10 cellular contexts compared by ENCODE assay signal in the genomic region with DNA sequence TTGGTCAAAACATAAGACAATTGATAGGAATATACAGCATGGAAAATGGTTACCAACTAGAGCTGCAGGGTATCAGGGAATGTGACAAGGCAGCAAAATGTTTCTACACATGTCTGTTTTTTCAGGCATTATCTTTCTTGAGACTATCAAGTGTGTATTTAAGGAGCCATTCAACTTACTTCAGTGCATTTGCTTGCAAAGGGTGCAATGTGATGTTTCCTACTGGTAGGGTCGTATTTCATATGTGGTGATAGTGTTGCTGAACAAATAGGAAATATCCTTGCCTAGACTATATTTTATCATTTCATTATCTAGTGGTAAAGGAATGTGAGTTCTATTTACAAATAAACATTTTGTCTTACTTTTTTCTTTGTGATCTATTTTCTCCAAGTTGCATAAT. TPM values are rescaled to one million over a fixed set of nuclear protein-coding genes. Genes with fewer than 3 reads are reported as not detected.
DNase-seq lines count a peak whose midpoint lies in the region; ATAC-seq, FAIRE-seq and TF ChIP-seq lines count a peak whose summit lies in the region.
"Had no signal": no experiment of that assay in that cellular context is flagged by ENCODE, and none has a peak within 500 bp of the region (broad histone marks: within the 10 kb centered on the region; RNA-seq: fewer than 3 reads in every experiment).

No MANE protein-coding gene starts in this region.

- peak overlapping the region; percentile 92 for H3K27ac ChIP-seq in naive thymus-derived CD4-positive, alpha-beta T cell (ENCODE audit: low read depth, low read length)
- no peak overlapping the region for H3K27ac ChIP-seq in foreskin keratinocyte

- CTCF ChIA-PET in naive thymus-derived CD4-positive, alpha-beta T cell (lab: Charles Lee), result interaction anchor here (0.5 to 3.4 kb wide), 13 partner anchors 9 to 364 kb away, joined by 3 to 36 read pairs (median 4); no protein-coding TSS in a partner anchor

- no peak for TF ChIP-seq CTCF in foreskin keratinocyte (conservative IDR thresholded peaks at IDR 0.05)

- H3K36me3 ChIP-seq in naive thymus-derived CD4-positive, alpha-beta T cell (ENCODE audit: control insufficient read depth in 2 of 3, insufficient read depth in 3 of 3, low read length in 3 of 3), result no peaks in the 10 kb centered on the region

- no peaks in the 10 kb centered on the region for H3K27me3 Mint-ChIP-seq in activated T-helper 17 cell treated with anti-CD3 and anti-CD28 coated beads, Interleukin-2, amount 50 U/mL, for 72 hours
- peaks cover 0 to 2% (median 0%) of the 10 kb centered on the region in 5 donors for H3K27me3 Mint-ChIP-seq in naive thymus-derived CD4-positive, alpha-beta T cell

- no peaks in the 10 kb centered on the region for H3K27me3 ChIP-seq in naive thymus-derived CD4-positive, alpha-beta T cell (ENCODE audit: control insufficient read depth in 2 of 2, insufficient read depth in 2 of 2, low read length in 2 of 2)
- H3K27me3 ChIP-seq in foreskin keratinocyte, result no peaks in the 10 kb centered on the region

- H3K9me3 ChIP-seq in naive thymus-derived CD4-positive, alpha-beta T cell (ENCODE audit: control insufficient read depth in 2 of 3, low read length in 3 of 3), result no peaks in the 10 kb centered on the region

- H3K4me3 Mint-ChIP-seq in activated T-helper 17 cell treated with anti-CD3 and anti-CD28 coated beads, Interleukin-2, amount 50 U/mL, for 72 hours, result peak overlapping the region; percentile 80
- peak overlapping the region; percentile 12 to 87 (median 78) for H3K4me3 Mint-ChIP-seq in naive thymus-derived CD4-positive, alpha-beta T cell

- peak overlapping the region; percentile 38 for H3K4me3 ChIP-seq in naive thymus-derived CD4-positive, alpha-beta T cell (ENCODE audit: low read length)

- FAIRE-seq in GM19239 (lab: Jason Lieb, UNC), result peak; percentile 21

- H3K27ac Mint-ChIP-seq in activated T-helper 17 cell treated with anti-CD3 and anti-CD28 coated beads, Interleukin-2, amount 50 U/mL, for 72 hours, result peak overlapping the region; percentile 95
- peak overlapping the region; percentile 90 to 99 (median 98) for H3K27ac Mint-ChIP-seq in naive thymus-derived CD4-positive, alpha-beta T cell

- DNase-seq in GM19239 (ENCODE audit: insufficient read length, low spot score), result no peak
- peak; percentile 4 for DNase-seq in NCI-H1105 (lab: John Stamatoyannopoulos, UW)
- DNase-seq in naive thymus-derived CD4-positive, alpha-beta T cell, result peak in 3 of 9 donors; percentile 31 to 37 (median 34)
- DNase-seq in stimulated activated CD4-positive, alpha-beta T cell treated with anti-CD3 and anti-CD28 coated beads, Interleukin-1b, Interleukin-23, amount 100 ng/mL, for 48 hours, result no peak
- DNase-seq in foreskin keratinocyte, result no peak

- intact Hi-C loops in naive thymus-derived CD4-positive, alpha-beta T cell (cut with micrococcal nuclease), result loop anchor here (1.0 to 10.0 kb wide), 7 partner anchors 12 to 1156 kb away; a partner anchor contains a TSS

- peaks cover 88 to 91% of the 10 kb centered on the region in 2 donors for H3K4me1 ChIP-seq in naive thymus-derived CD4-positive, alpha-beta T cell (ENCODE audit: control insufficient read depth in 2 of 2, insufficient read depth in 2 of 2, low read length in 2 of 2)
- no peaks in the 10 kb centered on the region for H3K4me1 ChIP-seq in foreskin keratinocyte

- peaks cover 88% of the 10 kb centered on the region for H3K36me3 Mint-ChIP-seq in activated T-helper 17 cell treated with anti-CD3 and anti-CD28 coated beads, Interleukin-2, amount 50 U/mL, for 72 hours (ENCODE audit: low read depth)
- peaks cover 0 to 31% (median 11%) of the 10 kb centered on the region in 5 donors for H3K36me3 Mint-ChIP-seq in naive thymus-derived CD4-positive, alpha-beta T cell

- H3K9me3 Mint-ChIP-seq in activated T-helper 17 cell treated with anti-CD3 and anti-CD28 coated beads, Interleukin-2, amount 50 U/mL, for 72 hours, result no peaks in the 10 kb centered on the region
- no peaks in the 10 kb centered on the region for H3K9me3 Mint-ChIP-seq in naive thymus-derived CD4-positive, alpha-beta T cell

- no peak for ATAC-seq in activated T-helper 17 cell treated with anti-CD3 and anti-CD28 coated beads, Interleukin-2, amount 50 U/mL, for 72 hours (replicated peaks)
- no peak for ATAC-seq in naive thymus-derived CD4-positive, alpha-beta T cell
- no peak for ATAC-seq in HG02973 (IDR thresholded peaks at IDR 0.05; ENCODE audit: unreplicated experiment)
- ATAC-seq in HG02610 (IDR thresholded peaks at IDR 0.05; ENCODE audit: unreplicated experiment), result no peak
- ATAC-seq in foreskin keratinocyte, result no peak

- POLR2A ChIA-PET in naive thymus-derived CD4-positive, alpha-beta T cell (lab: Charles Lee), result interaction anchor here (0.6 to 10.3 kb wide), 23 partner anchors 9 to 906 kb away, joined by 3 to 143 read pairs (median 9); a partner anchor contains a TSS

- H3K4me1 Mint-ChIP-seq in activated T-helper 17 cell treated with anti-CD3 and anti-CD28 coated beads, Interleukin-2, amount 50 U/mL, for 72 hours, result peaks cover 54% of the 10 kb centered on the region
- H3K4me1 Mint-ChIP-seq in naive thymus-derived CD4-positive, alpha-beta T cell, result peaks cover 56 to 94% (median 81%) of the 10 kb centered on the region in 7 donors

RNA-seq across cellular contexts. Expression of a gene that starts 42.4 kb away (rescaled TPM):
- total RNA-seq in activated T-helper 17 cell treated with anti-CD3 and anti-CD28 coated beads, Interleukin-2, amount 50 U/mL, for 72 hours, result 100 to 1,000 TPM; 366 to 421 TPM
- total RNA-seq in naive thymus-derived CD4-positive, alpha-beta T cell, result 1,000 to 10,000 TPM in 3 of 5 experiments, 100 to 1,000 TPM in 2; 739 to 1,121 (median 1,015) TPM
- polyA plus RNA-seq in naive thymus-derived CD4-positive, alpha-beta T cell, result 1,000 to 10,000 TPM; 1,177 to 1,286 TPM
- not detected in 2 replicates for total RNA-seq in foreskin keratinocyte
- not detected in 2 replicates for polyA plus RNA-seq in foreskin keratinocyte
- total RNA-seq: H1 had no signal
- polyA plus RNA-seq: keratinocyte had no signal

Comparison
In these comparisons a context has a peak if more than half of its experiments do, and no peak if none do; other contexts are left out.
1. RNA of a gene that starts 42.4 kb away (total RNA-seq): 739 to 1,121 TPM in naive thymus-derived CD4-positive, alpha-beta T cell and 366 to 421 TPM in activated T-helper 17 cell treated with anti-CD3 and anti-CD28 coated beads, Interleukin-2, amount 50 U/mL, for 72 hours; not detected in foreskin keratinocyte; every median in the first group is over 100 times any median in the second.